ENCODE assay signal across 12 cellular contexts in genomic region chr13:113245858-113246791, GRCh38. TPM values are rescaled to one million over a fixed set of nuclear protein-coding genes. Genes with fewer than 3 reads are reported as not detected.
DNase-seq lines count a peak whose midpoint lies in the region; ATAC-seq and TF ChIP-seq lines count a peak whose summit lies in the region.
"Had no signal": no experiment of that assay in that cellular context is flagged by ENCODE, and none has a peak within 500 bp of the region (broad histone marks: within the 10 kb centered on the region; RNA-seq: fewer than 3 reads in every experiment).

No MANE protein-coding gene starts in this region.

- H3K4me2 ChIP-seq in OCI-LY3 (ENCODE audit: low read length) (no peak overlapping the region), fibroblast of lung (ENCODE audit: extremely low read depth, insufficient read depth, low read length) (no peak overlapping the region), osteoblast (ENCODE audit: insufficient read depth, low read length) (no peak overlapping the region), OCI-LY7 (ENCODE audit: low read length) (no peak overlapping the region)

- H2AFZ ChIP-seq in OCI-LY3 (ENCODE audit: low read depth, low read length) (no peak overlapping the region), fibroblast of lung (ENCODE audit: low read length) (no peak overlapping the region), osteoblast (ENCODE audit: low read length) (no peak overlapping the region), OCI-LY7 (ENCODE audit: low read length) (no peak overlapping the region)

- POLR2A ChIA-PET in OCI-LY7 (lab: Charles Lee), result no interaction called here

- H3K9ac ChIP-seq in OCI-LY3 (ENCODE audit: low read length) (no peak overlapping the region), fibroblast of lung (ENCODE audit: insufficient read depth, low read length) (no peak overlapping the region)

- H3K4me3 ChIP-seq in GM06990 (replicated peaks; ENCODE audit: low read depth, low read length) (no peak overlapping the region), OCI-LY3 (ENCODE audit: low read length) (no peak overlapping the region), fibroblast of lung (replicated peaks in 1 of 4; ENCODE audit: control extremely low read depth in 1 of 4, insufficient read depth in 1 of 4, low read depth in 3 of 4, low read length in 4 of 4) (no peak overlapping the region), osteoblast (ENCODE audit: insufficient read depth, low read length) (no peak overlapping the region), OCI-LY7 (ENCODE audit: low read depth, low read length, poor library complexity, severe bottlenecking) (no peak overlapping the region)
- H3K4me3 ChIP-seq: ascending aorta had no signal

- H3K79me2 ChIP-seq in OCI-LY3 (ENCODE audit: low read length), result no peaks in the 10 kb centered on the region
- H3K79me2 ChIP-seq in fibroblast of lung (ENCODE audit: control insufficient read depth, insufficient read depth, low read length), result no peaks in the 10 kb centered on the region
- no peaks in the 10 kb centered on the region for H3K79me2 ChIP-seq in osteoblast (ENCODE audit: insufficient read depth, low read length)
- no peaks in the 10 kb centered on the region for H3K79me2 ChIP-seq in OCI-LY7 (ENCODE audit: insufficient read depth, low read depth, low read length)

- no peak for ATAC-seq in HG03565 (IDR thresholded peaks at IDR 0.05; ENCODE audit: unreplicated experiment)

- no peaks in the 10 kb centered on the region for H3K27me3 ChIP-seq in GM06990 (replicated peaks; ENCODE audit: control insufficient read depth, insufficient read depth, low read length)
- H3K27me3 ChIP-seq in OCI-LY3 (ENCODE audit: low read depth, low read length), result no peaks in the 10 kb centered on the region
- H3K27me3 ChIP-seq in fibroblast of lung (ENCODE audit: control insufficient read depth, insufficient read depth, low read length), result no peaks in the 10 kb centered on the region
- H3K27me3 ChIP-seq in osteoblast (ENCODE audit: insufficient read depth, low read length), result no peaks in the 10 kb centered on the region
- H3K27me3 ChIP-seq: ascending aorta had no signal

- DNase-seq in GM06990 (ENCODE audit: extremely low read depth, insufficient read length), result no peak
- peak in 1 of 2 donors; percentile 7 for DNase-seq in fibroblast of lung (ENCODE audit: low read depth in 2 of 2)
- DNase-seq in osteoblast (ENCODE audit: insufficient read length, low spot score, missing footprints), result no peak
- DNase-seq in OCI-LY7 (ENCODE audit: low spot score), result no peak
- DNase-seq in islet precursor cell, result no peak
- no peak for DNase-seq in HPDE6-E6E7 (ENCODE audit: extremely low spot score)
- DNase-seq: activated CD8-positive, alpha-beta memory T cell treated with anti-CD3 and anti-CD28 coated beads, Interleukin-2, amount 50 U/mL, for 48 hours; DMS153; NCI-H1417 treated with DMSO at 0.1 percent for 48 hours had no signal

- H3K27ac ChIP-seq in OCI-LY3 (ENCODE audit: low read length), result no peak overlapping the region
- H3K27ac ChIP-seq in fibroblast of lung (ENCODE audit: insufficient read depth, low read length), result no peak overlapping the region
- H3K27ac ChIP-seq in osteoblast (ENCODE audit: low read depth, low read length), result no peak overlapping the region
- H3K27ac ChIP-seq in OCI-LY7 (ENCODE audit: low read depth, low read length, poor library complexity, severe bottlenecking), result no peak overlapping the region
- H3K27ac ChIP-seq: ascending aorta had no signal

- H3K4me1 ChIP-seq in OCI-LY3 (ENCODE audit: low read length) (no peaks in the 10 kb centered on the region), fibroblast of lung (ENCODE audit: control insufficient read depth, extremely low read depth, insufficient read depth, low read length) (no peaks in the 10 kb centered on the region), osteoblast (ENCODE audit: insufficient read depth, low read length) (no peaks in the 10 kb centered on the region), OCI-LY7 (ENCODE audit: insufficient read depth, low read length, poor library complexity, severe bottlenecking) (no peaks in the 10 kb centered on the region)
- H3K4me1 ChIP-seq: ascending aorta had no signal

- no peaks in the 10 kb centered on the region for H3K9me3 ChIP-seq in OCI-LY3 (ENCODE audit: insufficient read depth, low read length)
- no peaks in the 10 kb centered on the region for H3K9me3 ChIP-seq in fibroblast of lung (ENCODE audit: control insufficient read depth, insufficient read depth, low read depth, low read length)
- no peaks in the 10 kb centered on the region for H3K9me3 ChIP-seq in osteoblast (ENCODE audit: low read depth, low read length)
- H3K9me3 ChIP-seq in OCI-LY7 (ENCODE audit: low read length), result no peaks in the 10 kb centered on the region
- H3K9me3 ChIP-seq: ascending aorta had no signal

- CTCF ChIA-PET in OCI-LY7 (lab: Charles Lee; ENCODE audit: unreplicated experiment), result no interaction called here

- no peaks in the 10 kb centered on the region for H3K9me2 ChIP-seq in OCI-LY7 (ENCODE audit: insufficient read depth, low read length)

- TF ChIP-seq CTCF in GM06990 (IDR thresholded peaks at IDR 0.05; ENCODE audit: insufficient read depth, low read length, poor library complexity, severe bottlenecking), result peak; percentile 29
- TF ChIP-seq CTCF in OCI-LY3 (IDR thresholded peaks at IDR 0.05; ENCODE audit: low read depth, low read length), result peak; percentile 9; the same call in 1 of the 2 replicates
- TF ChIP-seq CTCF in fibroblast of lung (conservative IDR thresholded peaks at IDR 0.05 in 1 of 2, IDR thresholded peaks at IDR 0.05 in 1 of 2; ENCODE audit: low read depth in 1 of 2, low read length in 2 of 2), result peak; percentile 9 to 30
- peak; percentile 32 for TF ChIP-seq CTCF in osteoblast (IDR thresholded peaks at IDR 0.05; ENCODE audit: extremely low read depth, low read depth, low read length)
- no peak for TF ChIP-seq CTCF in OCI-LY7 (conservative IDR thresholded peaks at IDR 0.05; ENCODE audit: low read length)

- H4K20me1 ChIP-seq in OCI-LY3 (ENCODE audit: insufficient read depth, low read length) (no peaks in the 10 kb centered on the region), fibroblast of lung (ENCODE audit: control insufficient read depth, extremely low read depth, insufficient read depth, low read length) (no peaks in the 10 kb centered on the region), osteoblast (ENCODE audit: insufficient read depth, low read length) (no peaks in the 10 kb centered on the region), OCI-LY7 (ENCODE audit: insufficient read depth, low read length) (no peaks in the 10 kb centered on the region)

- H3K36me3 ChIP-seq in GM06990 (ENCODE audit: control insufficient read depth, insufficient read depth, low read length), result peaks cover 25% of the 10 kb centered on the region
- H3K36me3 ChIP-seq in OCI-LY3 (replicated peaks; ENCODE audit: low read depth, low read length), result peaks cover 73% of the 10 kb centered on the region
- H3K36me3 ChIP-seq in fibroblast of lung (ENCODE audit: control insufficient read depth, insufficient read depth, low read length), result peaks cover 29% of the 10 kb centered on the region
- H3K36me3 ChIP-seq in osteoblast (ENCODE audit: insufficient read depth, low read length), result peaks cover 87% of the 10 kb centered on the region
- peaks cover 47% of the 10 kb centered on the region for H3K36me3 ChIP-seq in OCI-LY7 (ENCODE audit: insufficient read depth, low read length)

- intact Hi-C loops in OCI-LY7 (cut with micrococcal nuclease; ENCODE audit: unreplicated experiment), result no loop called here

- no TSS peak for BruUV-seq in OCI-LY7 (replicated peaks; lab: Mats Ljungman, UMichigan)

RNA-seq across cellular contexts. Expression of gene CUL4A, which starts 36.7 kb away (rescaled TPM):
- total RNA-seq in fibroblast of lung, result 98.4 and 126 TPM in 2 replicates
- polyA plus RNA-seq in fibroblast of lung, result 89.5 and 107 TPM in 2 replicates
- polyA plus RNA-seq in fibroblast of lung (2012), result 84.1 and 93.0 TPM in 2 replicates
- 74.9 and 108 TPM in 2 replicates for polyA minus RNA-seq in fibroblast of lung (ENCODE audit: low replicate concordance)
- 128 TPM in 2 replicates for total RNA-seq in osteoblast
- total RNA-seq in OCI-LY7 (2014; rRNA removed; shearing (Covaris generic)), result 44.8 and 49.8 TPM in 2 replicates
- total RNA-seq in OCI-LY7 (2022), result 46.6 and 47.1 TPM in 2 replicates

RNA-seq across cellular contexts. Expression of gene PCID2, which starts 37.7 kb away (rescaled TPM):
- total RNA-seq in fibroblast of lung (66.8 and 113 TPM in 2 replicates), osteoblast (48.5 and 55.4 TPM in 2 replicates), OCI-LY7 (2022) (27.9 and 30.2 TPM in 2 replicates)
- polyA plus RNA-seq in fibroblast of lung, result 85.6 and 93.5 TPM in 2 replicates
- polyA plus RNA-seq in fibroblast of lung (2012), result 53.1 and 55.9 TPM in 2 replicates
- polyA minus RNA-seq in fibroblast of lung (ENCODE audit: low replicate concordance), result 14.3 and 23.0 TPM in 2 replicates
- total RNA-seq in OCI-LY7 (2014; rRNA removed; shearing (Covaris generic)), result 38.3 and 41.9 TPM in 2 replicates

RNA-seq across cellular contexts. Expression of gene LAMP1, which starts 50.9 kb away (rescaled TPM):
- total RNA-seq in fibroblast of lung (225 and 230 TPM in 2 replicates), osteoblast (211 and 216 TPM in 2 replicates), OCI-LY7 (2022) (22.4 and 24.6 TPM in 2 replicates)
- polyA plus RNA-seq in fibroblast of lung, result 204 and 219 TPM in 2 replicates
- polyA plus RNA-seq in fibroblast of lung (2012), result 330 and 336 TPM in 2 replicates
- polyA minus RNA-seq in fibroblast of lung (ENCODE audit: low replicate concordance), result 97.5 and 104 TPM in 2 replicates
- total RNA-seq in OCI-LY7 (2014; rRNA removed; shearing (Covaris generic)), result 9.3 and 12.2 TPM in 2 replicates
